ENCODE assay signal across 8 cellular contexts in genomic region chr16:3611145-3611977, GRCh38. TPM values are rescaled to one million over a fixed set of nuclear protein-coding genes. Genes with fewer than 3 reads are reported as not detected.
DNase-seq lines count a peak whose midpoint lies in the region; ATAC-seq and TF ChIP-seq lines count a peak whose summit lies in the region.

Gene SLX4, minus strand, starts transcription at chr16:3611606. Its CDS starts 2,642 bp downstream, at chr16:3608964.

- H3K36me3 ChIP-seq in left lung, result peaks cover 0 to 1% of the 10 kb centered on the region in 2 donors

- H3K27ac ChIP-seq in left lung, result peak within 1 kb of the TSS; percentile 80 to 89

- intact Hi-C loops in left lung (cut with DNase I), result no loop called here

- H3K36me3 Mint-ChIP-seq in activated CD4-positive, alpha-beta T cell treated with anti-CD3 and anti-CD28 coated beads, Interleukin-2, amount 10 ng/mL, durations not matched to agents 7 days and 5 days (ENCODE audit: low read depth), result peaks cover 34% of the 10 kb centered on the region

- peak within 1 kb of the TSS; percentile 98 for H3K4me3 Mint-ChIP-seq in activated CD4-positive, alpha-beta T cell treated with anti-CD3 and anti-CD28 coated beads, Interleukin-2, amount 10 ng/mL, durations not matched to agents 7 days and 5 days

- peak; percentile 27 to 93 (median 78) for DNase-seq in C1 segment of cervical spinal cord (lab: John Stamatoyannopoulos, UW)
- DNase-seq in NCI-H748 (lab: John Stamatoyannopoulos, UW; ENCODE audit: unreplicated experiment), result peak; percentile 90
- DNase-seq in activated CD4-positive, alpha-beta T cell treated with anti-CD3 and anti-CD28 coated beads, Interleukin-2, amount 10 ng/mL, durations not matched to agents 7 days and 5 days, result peak; percentile 91
- peak; percentile 80 for DNase-seq in dedifferentiated amniotic fluid mesenchymal stem cell (ENCODE audit: extremely low spot score)
- peak; percentile 90 to 97 for DNase-seq in left lung
- peak; percentile 91 for DNase-seq in stimulated activated CD4-positive, alpha-beta T cell treated with anti-CD3 and anti-CD28 coated beads, Interleukin-2, amount 100 ng/mL, for 24 hours

- peak within 1 kb of the TSS; percentile 97 to 98 for H3K4me3 ChIP-seq in left lung

- H3K9me3 Mint-ChIP-seq in activated CD4-positive, alpha-beta T cell treated with anti-CD3 and anti-CD28 coated beads, Interleukin-2, amount 10 ng/mL, durations not matched to agents 7 days and 5 days, result no peaks in the 10 kb centered on the region

- peaks cover 8 to 42% of the 10 kb centered on the region in 2 donors for H3K4me1 ChIP-seq in left lung

- no peaks in the 10 kb centered on the region for H3K27me3 ChIP-seq in left lung

- H3K27ac Mint-ChIP-seq in activated CD4-positive, alpha-beta T cell treated with anti-CD3 and anti-CD28 coated beads, Interleukin-2, amount 10 ng/mL, durations not matched to agents 7 days and 5 days, result peak within 1 kb of the TSS; percentile 98

- POLR2A ChIA-PET in activated CD4-positive, alpha-beta T cell treated with anti-CD3 and anti-CD28 coated beads, Interleukin-2, amount 10 ng/mL, durations not matched to agents 7 days and 5 days (lab: Charles Lee), result interaction anchor here (0.7 kb wide), 1 partner anchor 68 kb away, joined by 3 read pairs; no protein-coding TSS in a partner anchor

- ATAC-seq in GM19395 (IDR thresholded peaks at IDR 0.05; ENCODE audit: unreplicated experiment) (peak; percentile 76), HG03521 (IDR thresholded peaks at IDR 0.05; ENCODE audit: unreplicated experiment) (peak; percentile 88), left lung (peak; percentile 96)

- CTCF ChIA-PET in activated CD4-positive, alpha-beta T cell treated with anti-CD3 and anti-CD28 coated beads, Interleukin-2, amount 10 ng/mL, durations not matched to agents 7 days and 5 days (lab: Charles Lee), result interaction anchor here (0.7 to 0.9 kb wide), 2 partner anchors 11 to 84 kb away, joined by 3 to 4 read pairs; no protein-coding TSS in a partner anchor

- no peaks in the 10 kb centered on the region for H3K9me3 ChIP-seq in left lung

- H3K27me3 Mint-ChIP-seq in activated CD4-positive, alpha-beta T cell treated with anti-CD3 and anti-CD28 coated beads, Interleukin-2, amount 10 ng/mL, durations not matched to agents 7 days and 5 days, result no peaks in the 10 kb centered on the region

- TF ChIP-seq CTCF in left lung (IDR thresholded peaks at IDR 0.05), result no peak

- peaks cover 63% of the 10 kb centered on the region for H3K4me1 Mint-ChIP-seq in activated CD4-positive, alpha-beta T cell treated with anti-CD3 and anti-CD28 coated beads, Interleukin-2, amount 10 ng/mL, durations not matched to agents 7 days and 5 days

RNA-seq across cellular contexts. Expression of gene SLX4, which starts in this region (rescaled TPM):
- total RNA-seq in activated CD4-positive, alpha-beta T cell treated with anti-CD3 and anti-CD28 coated beads, Interleukin-2, amount 10 ng/mL, durations not matched to agents 7 days and 5 days, result 10 to 100 TPM; 13.2 to 13.8 TPM
- 1 to 10 TPM; 6.7 to 8.1 TPM for total RNA-seq in left lung

Comparison
In these comparisons a context has a peak if more than half of its experiments do, and no peak if none do; other contexts are left out.
1. Peak in every context shown above with its lines: DNase-seq, ATAC-seq, H3K4me3 ChIP-seq and H3K27ac ChIP-seq.